Comparison of ENCODE assay signal across 8 cellular contexts in genomic region chr6:53795254-53795701, GRCh38. TPM values are rescaled to one million over a fixed set of nuclear protein-coding genes. Genes with fewer than 3 reads are reported as not detected.
DNase-seq lines count a peak whose midpoint lies in the region; ATAC-seq, FAIRE-seq and TF ChIP-seq lines count a peak whose summit lies in the region.

No MANE protein-coding gene starts in this region.

- peak overlapping the region; percentile 90 for H3K4me3 Mint-ChIP-seq in activated T-helper 17 cell treated with anti-CD3 and anti-CD28 coated beads, Interleukin-2, amount 50 U/mL, for 72 hours

- peak overlapping the region; percentile 54 for H3K27ac ChIP-seq in HUES48 (ENCODE audit: low read depth, low read length)
- no peak overlapping the region for H3K27ac ChIP-seq in iPS DF 6.9 (ENCODE audit: low read length)
- no peak overlapping the region for H3K27ac ChIP-seq in skeletal muscle tissue (ENCODE audit: low read depth, low read length)

- H3K4me1 Mint-ChIP-seq in activated T-helper 17 cell treated with anti-CD3 and anti-CD28 coated beads, Interleukin-2, amount 50 U/mL, for 72 hours: peaks cover 12% of the 10 kb centered on the region

- H3K4me1 ChIP-seq in HUES48 (ENCODE audit: control insufficient read depth, insufficient read depth, low read length) (peaks cover 13% of the 10 kb centered on the region), iPS DF 6.9 (ENCODE audit: control insufficient read depth, insufficient read depth, low read length) (no peaks in the 10 kb centered on the region), skeletal muscle tissue (ENCODE audit: control insufficient read depth in 3 of 3, insufficient read depth in 3 of 3, low read length in 3 of 3) (peaks cover 25 to 26% (median 25%) of the 10 kb centered on the region in 3 donors)

- H3K36me3 Mint-ChIP-seq in activated T-helper 17 cell treated with anti-CD3 and anti-CD28 coated beads, Interleukin-2, amount 50 U/mL, for 72 hours (ENCODE audit: low read depth): no peaks in the 10 kb centered on the region

- H3K9me3 ChIP-seq in HUES48 (ENCODE audit: control insufficient read depth, insufficient read depth, low read length): no peaks in the 10 kb centered on the region
- no peaks in the 10 kb centered on the region for H3K9me3 ChIP-seq in iPS DF 6.9 (ENCODE audit: control insufficient read depth, insufficient read depth, low read length)
- H3K9me3 ChIP-seq in skeletal muscle tissue (ENCODE audit: control insufficient read depth in 3 of 3, low read length in 3 of 3): no peaks in the 10 kb centered on the region

- H3K9ac ChIP-seq in HUES48 (ENCODE audit: low read depth, low read length) (peak overlapping the region; percentile 55), skeletal muscle tissue (ENCODE audit: low read depth in 1 of 3, low read length in 3 of 3) (peak overlapping the region; percentile 14 to 73 (median 40))

- peak overlapping the region; percentile 97 for H3K4me3 ChIP-seq in HUES48 (ENCODE audit: low read depth, low read length)
- peak overlapping the region; percentile 91 for H3K4me3 ChIP-seq in iPS DF 6.9 (ENCODE audit: low read length)
- H3K4me3 ChIP-seq in skeletal muscle tissue (ENCODE audit: low read length in 3 of 3): peak overlapping the region; percentile 73 to 85 (median 83)

- DNase-seq in Right ventricle myocardium superior (no peak), cardiac septum (ENCODE audit: low spot score) (no peak), iPS DF 6.9 (ENCODE audit: low read depth, low spot score) (no peak), NCI-H2171 treated with DMSO at 0.1 percent for 48 hours (lab: John Stamatoyannopoulos, UW) (no peak), D721Med (ENCODE audit: insufficient read length, low spot score) (no peak)

- H3K27me3 Mint-ChIP-seq in activated T-helper 17 cell treated with anti-CD3 and anti-CD28 coated beads, Interleukin-2, amount 50 U/mL, for 72 hours: peaks cover 3% of the 10 kb centered on the region

- ATAC-seq in Right ventricle myocardium superior (ENCODE audit: poor library complexity): peak; percentile 34
- ATAC-seq in activated T-helper 17 cell treated with anti-CD3 and anti-CD28 coated beads, Interleukin-2, amount 50 U/mL, for 72 hours (replicated peaks): peak; percentile 26

- H3K27ac Mint-ChIP-seq in activated T-helper 17 cell treated with anti-CD3 and anti-CD28 coated beads, Interleukin-2, amount 50 U/mL, for 72 hours: peak overlapping the region; percentile 60

- H3K36me3 ChIP-seq in HUES48 (ENCODE audit: control insufficient read depth, insufficient read depth, low read length) (no peaks in the 10 kb centered on the region), iPS DF 6.9 (ENCODE audit: control insufficient read depth, insufficient read depth, low read length) (no peaks in the 10 kb centered on the region), skeletal muscle tissue (ENCODE audit: control insufficient read depth in 3 of 3, insufficient read depth in 3 of 3, low read length in 3 of 3) (no peaks in the 10 kb centered on the region)

- no peak for TF ChIP-seq CTCF in D721Med (IDR thresholded peaks at IDR 0.05; ENCODE audit: insufficient read depth, missing control alignments)

- no peaks in the 10 kb centered on the region for H3K9me3 Mint-ChIP-seq in activated T-helper 17 cell treated with anti-CD3 and anti-CD28 coated beads, Interleukin-2, amount 50 U/mL, for 72 hours

- WGBS in iPS DF 6.9 (ENCODE audit: insufficient coverage, insufficient read length): no CpG with 5 or more reads among the region's 28 CpGs

- intact Hi-C loops in Right ventricle myocardium superior (cut with DNase I): no loop called here
- intact Hi-C loops in cardiac septum (cut with DNase I): loop anchor here (5.0 to 10.0 kb wide), 4 partner anchors 42 to 250 kb away; partner anchors contain the start of gene GCLC

- FAIRE-seq in D721Med (lab: Jason Lieb, UNC): no peak

- peaks cover 24% of the 10 kb centered on the region for H3K27me3 ChIP-seq in HUES48 (ENCODE audit: control insufficient read depth, insufficient read depth, low read length)
- no peaks in the 10 kb centered on the region; the same call in 1 of the 2 replicates for H3K27me3 ChIP-seq in iPS DF 6.9 (ENCODE audit: control insufficient read depth, insufficient read depth, low read length)
- H3K27me3 ChIP-seq in skeletal muscle tissue (ENCODE audit: control insufficient read depth in 3 of 3, insufficient read depth in 3 of 3, low read length in 3 of 3): peaks cover 0 to 45% (median 40%) of the 10 kb centered on the region in 3 donors

RNA-seq across cellular contexts. Expression of gene LRRC1, which starts 0.5 kb away (rescaled TPM):
- 1.8 TPM for total RNA-seq in Right ventricle myocardium superior
- 6.4 TPM for total RNA-seq in cardiac septum
- 1 to 10 TPM; 1.7 to 2.2 TPM for total RNA-seq in activated T-helper 17 cell treated with anti-CD3 and anti-CD28 coated beads, Interleukin-2, amount 50 U/mL, for 72 hours
- total RNA-seq in skeletal muscle tissue: 3.7 TPM
